In the genomic region with DNA sequence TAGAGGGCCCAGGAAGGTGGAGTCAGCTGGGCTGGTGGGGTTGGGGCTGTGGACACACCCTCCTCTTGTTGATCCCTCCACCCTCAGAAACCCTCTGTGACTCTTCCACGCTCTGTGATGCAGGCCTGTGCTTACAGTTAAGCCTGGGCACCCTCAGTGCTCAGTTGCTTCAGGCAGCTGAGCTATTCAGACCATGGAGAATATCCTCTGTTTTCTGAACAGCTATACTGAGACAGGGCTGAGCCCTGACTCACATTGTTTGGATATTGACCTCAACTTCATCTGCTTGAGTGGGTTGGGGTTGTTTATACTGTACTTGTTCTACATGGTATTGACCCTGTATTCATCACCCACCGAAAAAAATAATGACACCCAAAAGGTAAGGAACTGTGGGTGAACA, we compare ENCODE assay signal across 7 cellular contexts. TPM values are rescaled to one million over a fixed set of nuclear protein-coding genes. Genes with fewer than 3 reads are reported as not detected.
"Had no signal": no experiment of that assay in that cellular context is flagged by ENCODE, and none has a peak within 500 bp of the region (broad histone marks: within the 10 kb centered on the region; RNA-seq: fewer than 3 reads in every experiment).

A gene (plus strand): TSS at position 108 of the 400 bp plus-strand sequence. CDS start 86 bp downstream, at position 194.

RNA-seq across cellular contexts. Expression of the gene that starts here (rescaled TPM):
- total RNA-seq: GM23248, GM23338, H1, H4, H7, H9, HFFc6 had no signal
- polyA plus RNA-seq: GM23248, GM23338, H1 had no signal
